Comparison of ENCODE assay signal across 8 cellular contexts in the genomic region with DNA sequence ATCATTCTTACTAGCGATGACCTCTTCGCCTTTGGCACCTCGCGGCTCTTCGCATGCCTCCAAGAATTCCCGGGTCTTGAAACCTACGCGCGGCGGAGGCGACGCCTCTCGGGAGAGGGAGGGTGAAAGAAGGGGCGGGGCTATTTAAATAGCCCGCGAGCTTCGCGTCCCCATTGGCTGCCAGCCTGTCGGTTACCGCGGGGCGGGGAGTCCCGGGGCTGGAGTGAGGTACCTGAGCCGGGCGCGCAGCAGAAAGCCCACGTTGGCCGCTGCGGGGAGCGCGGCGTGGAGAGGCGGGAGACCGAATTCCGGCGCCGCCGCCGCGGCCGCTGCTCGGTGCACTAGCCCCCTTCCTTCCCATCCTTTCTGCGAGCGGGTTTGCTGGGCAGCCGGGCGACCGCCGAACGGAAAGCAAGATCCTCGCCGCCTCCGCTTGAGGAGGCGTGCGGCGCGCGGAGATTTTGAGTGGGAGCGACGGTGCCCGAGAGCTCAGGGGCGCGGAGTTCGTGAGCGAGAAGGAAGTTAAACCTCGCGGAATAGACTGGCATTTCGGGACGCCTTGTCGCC. TPM values are rescaled to one million over a fixed set of nuclear protein-coding genes. Genes with fewer than 3 reads are reported as not detected.
A peak's percentile ranks its signal among the peaks of the same experiment; 100 is the strongest.
DNase-seq lines count a peak whose midpoint lies in the region; ATAC-seq, FAIRE-seq and TF ChIP-seq lines count a peak whose summit lies in the region.

A gene (plus strand): TSS at position 251 of the 567 bp plus-strand sequence. CDS start 857 bp downstream, outside the sequence.

- no peak within 1 kb of the TSS for H3K27ac ChIP-seq in OCI-LY1 (ENCODE audit: low read depth, low read length, poor library complexity, severe bottlenecking)
- no peak within 1 kb of the TSS for H3K27ac ChIP-seq in neural cell (ENCODE audit: low read length)
- no peak within 1 kb of the TSS for H3K27ac ChIP-seq in testis

- H4K20me1 ChIP-seq in OCI-LY1 (ENCODE audit: insufficient read depth, low read length) (no peaks in the 10 kb centered on the region), neural cell (ENCODE audit: insufficient read depth) (no peaks in the 10 kb centered on the region)

- H3K9me2 ChIP-seq in OCI-LY1 (ENCODE audit: low read depth, low read length) (no peaks in the 10 kb centered on the region), neural cell (ENCODE audit: insufficient read depth, low read length) (no peaks in the 10 kb centered on the region)

- no peak for TF ChIP-seq CTCF in OCI-LY1 (IDR thresholded peaks at IDR 0.05; ENCODE audit: low read length)
- no peak for TF ChIP-seq CTCF in neural cell (IDR thresholded peaks at IDR 0.05; ENCODE audit: poor library complexity, severe bottlenecking)
- TF ChIP-seq CTCF in testis (IDR thresholded peaks at IDR 0.05) = no peak

- no peak for TF ChIP-seq POLR2A in testis (IDR thresholded peaks at IDR 0.05)

- H3K27ac Mint-ChIP-seq in activated T-helper 2 cell treated with anti-CD3 and anti-CD28 coated beads, Interferon-gamma antibody, Interleukin-2, Interleukin-4, amounts not matched to agents 10 μg/mL and 5 μg/mL and 100 μg/mL, durations not matched to agents 14 hours and 24 hours and 36 hours = no peak within 1 kb of the TSS

- peaks cover 69% of the 10 kb centered on the region for H3K27me3 Mint-ChIP-seq in activated T-helper 2 cell treated with anti-CD3 and anti-CD28 coated beads, Interferon-gamma antibody, Interleukin-2, Interleukin-4, amounts not matched to agents 10 μg/mL and 5 μg/mL and 100 μg/mL, durations not matched to agents 14 hours and 24 hours and 36 hours (ENCODE audit: low read depth)

- peaks cover 22% of the 10 kb centered on the region for H3K4me1 ChIP-seq in OCI-LY1 (ENCODE audit: insufficient read depth, low read length, severe bottlenecking)
- H3K4me1 ChIP-seq in testis = peaks cover 12% of the 10 kb centered on the region

- peaks cover 23% of the 10 kb centered on the region for H3K4me1 Mint-ChIP-seq in activated T-helper 2 cell treated with anti-CD3 and anti-CD28 coated beads, Interferon-gamma antibody, Interleukin-2, Interleukin-4, amounts not matched to agents 10 μg/mL and 5 μg/mL and 100 μg/mL, durations not matched to agents 14 hours and 24 hours and 36 hours (ENCODE audit: low read depth)

- H3F3A ChIP-seq in OCI-LY1 (ENCODE audit: insufficient read depth, low read length) = no peaks in the 10 kb centered on the region
- no peaks in the 10 kb centered on the region for H3F3A ChIP-seq in neural cell (ENCODE audit: insufficient read depth, low read length, poor library complexity, severe bottlenecking)

- H3K79me2 ChIP-seq in OCI-LY1 (ENCODE audit: insufficient read depth, low read length) (no peaks in the 10 kb centered on the region), neural cell (replicated peaks; ENCODE audit: insufficient read depth, low read length) (no peaks in the 10 kb centered on the region)

- no peak for TF ChIP-seq EP300 in neural cell (conservative IDR thresholded peaks at IDR 0.05; ENCODE audit: poor library complexity, severe bottlenecking)

- H3K9ac ChIP-seq in OCI-LY1 (ENCODE audit: low read length) (no peak within 1 kb of the TSS), neural cell (ENCODE audit: low read length) (peak within 1 kb of the TSS; percentile 59)

- H3K27me3 ChIP-seq in OCI-LY1 (ENCODE audit: insufficient read depth, low read length) (peaks cover 16% of the 10 kb centered on the region), neural cell (ENCODE audit: insufficient read depth, low read depth, low read length) (peaks cover 71% of the 10 kb centered on the region), testis (no peaks in the 10 kb centered on the region)

- DNase-seq in DMS 273 treated with DMSO at 0.1 percent for 48 hours (lab: John Stamatoyannopoulos, UW) (peak; percentile 78), HUDEP-2 (lab: John Stamatoyannopoulos, UW; ENCODE audit: unreplicated experiment in 76 of 76) (peak in 73 of 76 experiments; percentile 33 to 87 (median 74)), frontal cortex (ENCODE audit: low spot score in 2 of 2) (peak; percentile 88 to 92), testis (peak; percentile 95)
- DNase-seq in activated T-helper 2 cell treated with anti-CD3 and anti-CD28 coated beads, Interferon-gamma antibody, Interleukin-2, Interleukin-4, amounts not matched to agents 10 μg/mL and 5 μg/mL and 100 μg/mL, durations not matched to agents 14 hours and 24 hours and 36 hours (ENCODE audit: low spot score) = peak; percentile 71

- no peak within 1 kb of the TSS for H2AFZ ChIP-seq in OCI-LY1 (ENCODE audit: low read length)
- no peak within 1 kb of the TSS for H2AFZ ChIP-seq in neural cell (ENCODE audit: low read depth, low read length)

- FAIRE-seq in frontal cortex (lab: Jason Lieb, UNC) = no peak

- no peaks in the 10 kb centered on the region for H3K9me3 Mint-ChIP-seq in activated T-helper 2 cell treated with anti-CD3 and anti-CD28 coated beads, Interferon-gamma antibody, Interleukin-2, Interleukin-4, amounts not matched to agents 10 μg/mL and 5 μg/mL and 100 μg/mL, durations not matched to agents 14 hours and 24 hours and 36 hours

- H3K9me3 ChIP-seq in OCI-LY1 (ENCODE audit: low read length) (no peaks in the 10 kb centered on the region), neural cell (ENCODE audit: low read length) (no peaks in the 10 kb centered on the region), testis (no peaks in the 10 kb centered on the region)

- no peaks in the 10 kb centered on the region for H3K36me3 Mint-ChIP-seq in activated T-helper 2 cell treated with anti-CD3 and anti-CD28 coated beads, Interferon-gamma antibody, Interleukin-2, Interleukin-4, amounts not matched to agents 10 μg/mL and 5 μg/mL and 100 μg/mL, durations not matched to agents 14 hours and 24 hours and 36 hours (ENCODE audit: low read depth)

- peak within 1 kb of the TSS; percentile 80 for H3K4me2 ChIP-seq in OCI-LY1 (ENCODE audit: low read length)
- H3K4me2 ChIP-seq in neural cell (ENCODE audit: low read length) = peak within 1 kb of the TSS; percentile 60

- peak; percentile 27 for TF ChIP-seq RAD21 in neural cell (conservative IDR thresholded peaks at IDR 0.05)

- intact Hi-C loops in activated T-helper 2 cell treated with anti-CD3 and anti-CD28 coated beads, Interferon-gamma antibody, Interleukin-2, Interleukin-4, amounts not matched to agents 10 μg/mL and 5 μg/mL and 100 μg/mL, durations not matched to agents 14 hours and 24 hours and 36 hours (cut with micrococcal nuclease) = loop anchor here (2.0 to 5.0 kb wide), 4 partner anchors 184 to 1729 kb away; a partner anchor contains a TSS
- intact Hi-C loops in testis (cut with DNase I; ENCODE audit: low total_unique reads) = loop anchor here (5.0 kb wide), 1 partner anchor 266 kb away; no protein-coding TSS in a partner anchor

- ATAC-seq in GM21515 (IDR thresholded peaks at IDR 0.05; ENCODE audit: unreplicated experiment) = peak; percentile 75

- peak within 1 kb of the TSS; percentile 59 for H3K4me3 ChIP-seq in OCI-LY1 (ENCODE audit: low read depth, low read length, poor library complexity, severe bottlenecking)
- H3K4me3 ChIP-seq in neural cell (ENCODE audit: low read length) = peak within 1 kb of the TSS; percentile 89
- H3K4me3 ChIP-seq in testis = peak within 1 kb of the TSS; percentile 49 to 62

- H3K36me3 ChIP-seq in OCI-LY1 (ENCODE audit: insufficient read depth, low read length) (no peaks in the 10 kb centered on the region), neural cell (ENCODE audit: insufficient read depth, low read length) (no peaks in the 10 kb centered on the region), testis (ENCODE audit: low read depth, missing control alignments) (no peaks in the 10 kb centered on the region)

- 0 to 1% methylated on average over 6 to 65 of the region's 69 CpGs for WGBS in testis, 2 donors

- peak within 1 kb of the TSS; percentile 78 for H3K4me3 Mint-ChIP-seq in activated T-helper 2 cell treated with anti-CD3 and anti-CD28 coated beads, Interferon-gamma antibody, Interleukin-2, Interleukin-4, amounts not matched to agents 10 μg/mL and 5 μg/mL and 100 μg/mL, durations not matched to agents 14 hours and 24 hours and 36 hours (ENCODE audit: low read depth)

TF ChIP-seq in neural cell, 6 proteins besides CTCF, POLR2A, EP300 and RAD21:
- TF ChIP-seq MXI1 (conservative IDR thresholded peaks at IDR 0.05; ENCODE audit: poor library complexity, severe bottlenecking) (peak; percentile 77), SMC3 (conservative IDR thresholded peaks at IDR 0.05; ENCODE audit: poor library complexity) (peak; percentile 18), TAF1 (IDR thresholded peaks at IDR 0.05; ENCODE audit: low read depth) (no peak)
- TF ChIP-seq, protein P1, sequence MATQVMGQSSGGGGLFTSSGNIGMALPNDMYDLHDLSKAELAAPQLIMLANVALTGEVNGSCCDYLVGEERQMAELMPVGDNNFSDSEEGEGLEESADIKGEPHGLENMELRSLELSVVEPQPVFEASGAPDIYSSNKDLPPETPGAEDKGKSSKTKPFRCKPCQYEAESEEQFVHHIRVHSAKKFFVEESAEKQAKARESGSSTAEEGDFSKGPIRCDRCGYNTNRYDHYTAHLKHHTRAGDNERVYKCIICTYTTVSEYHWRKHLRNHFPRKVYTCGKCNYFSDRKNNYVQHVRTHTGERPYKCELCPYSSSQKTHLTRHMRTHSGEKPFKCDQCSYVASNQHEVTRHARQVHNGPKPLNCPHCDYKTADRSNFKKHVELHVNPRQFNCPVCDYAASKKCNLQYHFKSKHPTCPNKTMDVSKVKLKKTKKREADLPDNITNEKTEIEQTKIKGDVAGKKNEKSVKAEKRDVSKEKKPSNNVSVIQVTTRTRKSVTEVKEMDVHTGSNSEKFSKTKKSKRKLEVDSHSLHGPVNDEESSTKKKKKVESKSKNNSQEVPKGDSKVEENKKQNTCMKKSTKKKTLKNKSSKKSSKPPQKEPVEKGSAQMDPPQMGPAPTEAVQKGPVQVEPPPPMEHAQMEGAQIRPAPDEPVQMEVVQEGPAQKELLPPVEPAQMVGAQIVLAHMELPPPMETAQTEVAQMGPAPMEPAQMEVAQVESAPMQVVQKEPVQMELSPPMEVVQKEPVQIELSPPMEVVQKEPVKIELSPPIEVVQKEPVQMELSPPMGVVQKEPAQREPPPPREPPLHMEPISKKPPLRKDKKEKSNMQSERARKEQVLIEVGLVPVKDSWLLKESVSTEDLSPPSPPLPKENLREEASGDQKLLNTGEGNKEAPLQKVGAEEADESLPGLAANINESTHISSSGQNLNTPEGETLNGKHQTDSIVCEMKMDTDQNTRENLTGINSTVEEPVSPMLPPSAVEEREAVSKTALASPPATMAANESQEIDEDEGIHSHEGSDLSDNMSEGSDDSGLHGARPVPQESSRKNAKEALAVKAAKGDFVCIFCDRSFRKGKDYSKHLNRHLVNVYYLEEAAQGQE (IDR thresholded peaks at IDR 0.05; ENCODE audit: borderline replicate concordance) = no peak

RNA-seq across cellular contexts. Expression of the gene that starts here (rescaled TPM):
- 0.78 and 1.1 TPM in 2 replicates for total RNA-seq in activated T-helper 2 cell treated with anti-CD3 and anti-CD28 coated beads, Interferon-gamma antibody, Interleukin-2, Interleukin-4, amounts not matched to agents 10 μg/mL and 5 μg/mL and 100 μg/mL, durations not matched to agents 14 hours and 24 hours and 36 hours
- total RNA-seq in frontal cortex = 4.9 TPM
- polyA plus RNA-seq in neural cell = 1.8 and 2.4 TPM in 2 replicates
- 3.0 and 3.4 TPM in 2 replicates for polyA minus RNA-seq in neural cell
- 10 to 100 TPM; 11.4 to 13.6 TPM for total RNA-seq in testis
- polyA plus RNA-seq in testis (ENCODE audit: insufficient read depth, low read depth, low replicate concordance) = 6.2 TPM
